8 cellular contexts compared by ENCODE assay signal in genomic region chr5:141811287-141812155, GRCh38.
A peak's percentile ranks its signal among the peaks of the same experiment; 100 is the strongest.
DNase-seq lines count a peak whose midpoint lies in the region; ATAC-seq, FAIRE-seq and TF ChIP-seq lines count a peak whose summit lies in the region.

No MANE protein-coding gene starts in this region.

- peak; percentile 92 for TF ChIP-seq CTCF in DOHH2 (IDR thresholded peaks at IDR 0.05; ENCODE audit: low read depth, low read length, poor library complexity, severe bottlenecking)

- H3K9me2 ChIP-seq in DOHH2 (replicated peaks; ENCODE audit: control insufficient read depth, low read length) = no peaks in the 10 kb centered on the region

- H3K4me2 ChIP-seq in DOHH2 (ENCODE audit: low read length) = no peak overlapping the region

- H3K9ac ChIP-seq in adipocyte (ENCODE audit: low read length) = no peak overlapping the region
- no peak overlapping the region for H3K9ac ChIP-seq in iPS-15b (ENCODE audit: low read depth, low read length)

- H4K20me1 ChIP-seq in DOHH2 (ENCODE audit: control insufficient read depth, insufficient read depth, low read depth, low read length) = no peaks in the 10 kb centered on the region

- no peak overlapping the region for H3K27ac ChIP-seq in DOHH2 (ENCODE audit: low read depth, low read length)

- H3K4me3 ChIP-seq in DOHH2 (ENCODE audit: low read length) (no peak overlapping the region), adipocyte (ENCODE audit: low read length) (no peak overlapping the region), iPS-15b (ENCODE audit: low read depth, low read length) (peak overlapping the region; percentile 45)

- H3K4me1 ChIP-seq in DOHH2 (ENCODE audit: control insufficient read depth, low read length) (no peaks in the 10 kb centered on the region), adipocyte (ENCODE audit: control insufficient read depth, insufficient read depth, low read length) (no peaks in the 10 kb centered on the region), iPS-15b (ENCODE audit: control insufficient read depth, insufficient read depth, low read length) (peaks cover 40% of the 10 kb centered on the region)

- H3K9me3 ChIP-seq in DOHH2 (ENCODE audit: control insufficient read depth, insufficient read depth, low read length) (no peaks in the 10 kb centered on the region), adipocyte (ENCODE audit: control insufficient read depth, low read length) (no peaks in the 10 kb centered on the region), iPS-15b (ENCODE audit: control insufficient read depth, insufficient read depth, low read length) (no peaks in the 10 kb centered on the region)

- peak; percentile 68 for DNase-seq in NCI-H2227 treated with DMSO at 0.1 percent for 48 hours (lab: John Stamatoyannopoulos, UW)
- peak; percentile 18 for DNase-seq in adipocyte (ENCODE audit: low read depth)
- DNase-seq in stimulated activated CD8-positive, alpha-beta memory T cell treated with anti-CD3 and anti-CD28 coated beads, Interleukin-4, amount 100 ng/mL, for 48 hours = peak; percentile 58
- no peak for DNase-seq in RCC 7860 (ENCODE audit: low spot score)

- no peaks in the 10 kb centered on the region for H3F3A ChIP-seq in DOHH2 (ENCODE audit: control insufficient read depth, insufficient read depth)

- no peaks in the 10 kb centered on the region for H3K79me2 ChIP-seq in DOHH2 (ENCODE audit: control insufficient read depth, low read length)

- H3K27me3 ChIP-seq in DOHH2 (ENCODE audit: control insufficient read depth, low read length) (peaks cover 26% of the 10 kb centered on the region), adipocyte (replicated peaks; ENCODE audit: control insufficient read depth, insufficient read depth, low read length) (peaks cover 73% of the 10 kb centered on the region), iPS-15b (ENCODE audit: control insufficient read depth, insufficient read depth, low read length) (peaks cover 19% of the 10 kb centered on the region)

- no peaks in the 10 kb centered on the region for H3K36me3 ChIP-seq in DOHH2 (ENCODE audit: control insufficient read depth, low read length)
- H3K36me3 ChIP-seq in adipocyte (ENCODE audit: control insufficient read depth, insufficient read depth, low read length, severe bottlenecking) = no peaks in the 10 kb centered on the region
- H3K36me3 ChIP-seq in iPS-15b (ENCODE audit: control insufficient read depth, insufficient read depth, low read length) = no peaks in the 10 kb centered on the region

- no peak for FAIRE-seq in RCC 7860 (lab: Jason Lieb, UNC)

- peak; percentile 54 for ATAC-seq in GM21576 (IDR thresholded peaks at IDR 0.05; ENCODE audit: unreplicated experiment)
- ATAC-seq in HG03378 (IDR thresholded peaks at IDR 0.05; ENCODE audit: unreplicated experiment) = no peak
